ENCODE assay signal across 19 cellular contexts in the genomic region with DNA sequence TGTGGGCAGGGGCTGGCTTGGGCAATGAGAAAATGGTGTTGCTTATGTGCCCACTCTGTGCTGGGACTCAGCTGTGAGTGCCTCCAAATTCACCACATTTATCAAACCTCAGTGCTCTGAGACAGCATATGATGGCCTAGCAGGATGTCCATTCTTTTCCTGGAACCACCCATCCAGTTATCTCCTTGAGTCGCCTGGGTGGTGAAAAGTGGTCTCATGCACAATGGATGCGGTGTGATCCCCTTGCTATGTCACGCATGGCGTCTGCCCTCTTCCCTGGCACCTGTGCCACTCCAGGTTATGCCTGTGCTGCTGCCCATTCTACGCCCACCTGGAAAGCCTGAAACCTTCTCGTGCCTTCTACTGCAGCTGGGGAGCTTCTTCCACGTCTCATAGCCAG.
DNase-seq lines count a peak whose midpoint lies in the region; ATAC-seq and TF ChIP-seq lines count a peak whose summit lies in the region.
"Had no signal": no experiment of that assay in that cellular context is flagged by ENCODE, and none has a peak within 500 bp of the region (broad histone marks: within the 10 kb centered on the region; RNA-seq: fewer than 3 reads in every experiment).

No MANE protein-coding gene starts in this region.

- no peak overlapping the region for H3K9ac ChIP-seq in BLaER1

- peak overlapping the region; percentile 88 for H3K4me2 ChIP-seq in BLaER1

- no peak for TF ChIP-seq CTCF in BE2C (IDR thresholded peaks at IDR 0.05; ENCODE audit: low read depth, low read length)

- no peaks in the 10 kb centered on the region for H4K20me1 ChIP-seq in BLaER1

- H3K9me3 Mint-ChIP-seq in CD4-positive, CD25-positive, alpha-beta regulatory T cell = peaks cover 0 to 3% (median 0%) of the 10 kb centered on the region in 7 donors
- peaks cover 0 to under 1% (median 0%) of the 10 kb centered on the region in 3 donors for H3K9me3 Mint-ChIP-seq in T-cell
- H3K9me3 Mint-ChIP-seq: immature natural killer cell had no signal

- POLR2A ChIA-PET in T-cell (lab: Charles Lee) = no interaction called here

- H3K36me3 ChIP-seq in BLaER1 = no peaks in the 10 kb centered on the region
- no peaks in the 10 kb centered on the region for H3K36me3 ChIP-seq in CD4-positive, CD25-positive, alpha-beta regulatory T cell (ENCODE audit: control insufficient read depth, insufficient read depth, low read length)
- no peaks in the 10 kb centered on the region for H3K36me3 ChIP-seq in BE2C
- H3K36me3 ChIP-seq: left ventricle myocardium inferior, upper lobe of left lung had no signal

- DNase-seq in CD4-positive, CD25-positive, alpha-beta regulatory T cell = no peak
- DNase-seq in T-cell (no peak), islet precursor cell (peak; percentile 30), BE2C (no peak), COLO829 (ENCODE audit: low spot score) (no peak)
- DNase-seq: activated T-cell treated with anti-CD3 and anti-CD28 coated beads, Interleukin-2, amount 50 U/mL, for 4 hours; amygdala; immature natural killer cell; left ventricle myocardium inferior; NCI-H1417; NCI-H2107; NCI-H510A; stimulated activated CD4-positive, alpha-beta T cell treated with anti-CD3 and anti-CD28 coated beads, Interleukin-4, amount 100 ng/mL, for 1 hour; upper lobe of left lung had no signal

- H3K9me3 ChIP-seq in BLaER1 (peaks cover 2% of the 10 kb centered on the region), BE2C (no peaks in the 10 kb centered on the region)
- H3K9me3 ChIP-seq in CD4-positive, CD25-positive, alpha-beta regulatory T cell (ENCODE audit: control insufficient read depth in 2 of 2, low read length in 2 of 2) = no peaks in the 10 kb centered on the region
- H3K9me3 ChIP-seq: left ventricle myocardium inferior, upper lobe of left lung had no signal

- CTCF ChIA-PET in T-cell (lab: Charles Lee) = interaction anchor here (0.7 to 2.6 kb wide), 4 partner anchors 36 to 147 kb away, joined by 3 to 23 read pairs (median 4); a partner anchor contains a TSS

- peaks cover 13 to 56% (median 30%) of the 10 kb centered on the region in 4 donors for H3K4me1 Mint-ChIP-seq in CD4-positive, CD25-positive, alpha-beta regulatory T cell
- peaks cover 54 to 62% (median 58%) of the 10 kb centered on the region in 3 donors for H3K4me1 Mint-ChIP-seq in T-cell

- H3K27me3 ChIP-seq in BLaER1 (no peaks in the 10 kb centered on the region), BE2C (no peaks in the 10 kb centered on the region)
- no peaks in the 10 kb centered on the region for H3K27me3 ChIP-seq in CD4-positive, CD25-positive, alpha-beta regulatory T cell (ENCODE audit: control insufficient read depth, insufficient read depth, low read length)
- H3K27me3 ChIP-seq: upper lobe of left lung had no signal

- H3K4me3 Mint-ChIP-seq in CD4-positive, CD25-positive, alpha-beta regulatory T cell = peak overlapping the region in 1 of 4 donors; percentile 37
- H3K4me3 Mint-ChIP-seq in T-cell = no peak overlapping the region
- H3K4me3 Mint-ChIP-seq: activated T-cell treated with anti-CD3 and anti-CD28 coated beads, Interleukin-2, amount 50 U/mL, for 4 hours; dendritic cell treated with granulocyte-macrophage colony-stimulating factor and Interleukin-4, amounts not matched to agents 40 ng/mL and 50 ng/mL, for 4 days; immature natural killer cell had no signal

- ATAC-seq in CD4-positive, CD25-positive, alpha-beta regulatory T cell (ENCODE audit: low read depth in 2 of 2) = no peak
- no peak for ATAC-seq in T-cell (replicated peaks in 1 of 4)
- no peak for ATAC-seq in GM21526 (IDR thresholded peaks at IDR 0.05; ENCODE audit: low FRiP score, unreplicated experiment)
- ATAC-seq: activated T-cell treated with anti-CD3 and anti-CD28 coated beads, Interleukin-2, amount 50 U/mL, for 4 hours had no signal

- H3K4me1 ChIP-seq in BLaER1 (peaks cover 48% of the 10 kb centered on the region), BE2C (peaks cover 14% of the 10 kb centered on the region; the same call in 1 of the 2 replicates)
- peaks cover 31% of the 10 kb centered on the region for H3K4me1 ChIP-seq in CD4-positive, CD25-positive, alpha-beta regulatory T cell (ENCODE audit: control insufficient read depth, insufficient read depth, low read length, poor library complexity, severe bottlenecking)
- H3K4me1 ChIP-seq: left ventricle myocardium inferior had no signal

- peak overlapping the region; percentile 97 for H3K27ac Mint-ChIP-seq in CD4-positive, CD25-positive, alpha-beta regulatory T cell
- H3K27ac Mint-ChIP-seq in T-cell = peak overlapping the region; percentile 47 to 97
- H3K27ac Mint-ChIP-seq: dendritic cell treated with granulocyte-macrophage colony-stimulating factor and Interleukin-4, amounts not matched to agents 40 ng/mL and 50 ng/mL, for 4 days had no signal

- H3K27me3 Mint-ChIP-seq in CD4-positive, CD25-positive, alpha-beta regulatory T cell = no peaks in the 10 kb centered on the region
- H3K27me3 Mint-ChIP-seq in T-cell = no peaks in the 10 kb centered on the region
- H3K27me3 Mint-ChIP-seq: dendritic cell treated with granulocyte-macrophage colony-stimulating factor and Interleukin-4, amounts not matched to agents 40 ng/mL and 50 ng/mL, for 4 days had no signal

- no peaks in the 10 kb centered on the region for H3K36me3 Mint-ChIP-seq in CD4-positive, CD25-positive, alpha-beta regulatory T cell
- no peaks in the 10 kb centered on the region for H3K36me3 Mint-ChIP-seq in T-cell

- peak overlapping the region; percentile 94 for H3K27ac ChIP-seq in BLaER1
- no peak overlapping the region for H3K27ac ChIP-seq in CD4-positive, CD25-positive, alpha-beta regulatory T cell (ENCODE audit: insufficient read depth, low read length, poor library complexity, severe bottlenecking)
- H3K27ac ChIP-seq: left ventricle myocardium inferior, RWPE1, upper lobe of left lung had no signal

- H3K4me3 ChIP-seq in BLaER1 (no peak overlapping the region), BE2C (ENCODE audit: low read depth, low read length) (no peak overlapping the region)
- no peak overlapping the region for H3K4me3 ChIP-seq in CD4-positive, CD25-positive, alpha-beta regulatory T cell (ENCODE audit: low read depth, low read length)
- H3K4me3 ChIP-seq: left ventricle myocardium inferior, skin epidermis, upper lobe of left lung had no signal
